In the genomic region with DNA sequence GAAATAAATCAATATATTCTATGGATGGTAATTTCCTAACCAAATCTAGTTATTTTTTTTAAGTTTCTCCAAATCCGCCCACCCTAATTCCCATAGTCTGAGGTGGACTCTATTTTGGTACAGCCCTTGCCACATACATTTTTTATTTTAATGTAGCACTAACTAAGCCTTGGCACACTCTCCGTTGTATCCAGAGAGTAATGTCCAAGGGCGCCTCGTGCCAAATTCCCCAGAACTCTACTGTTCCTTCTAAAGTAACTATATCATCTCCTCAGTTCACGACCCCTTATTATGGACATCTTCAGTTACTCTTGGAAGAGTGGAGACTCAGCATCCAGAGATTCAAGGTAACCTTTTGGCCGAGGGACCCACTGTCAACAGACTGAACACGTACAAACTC, we compare ENCODE assay signal across 10 cellular contexts. TPM values are rescaled to one million over a fixed set of nuclear protein-coding genes. Genes with fewer than 3 reads are reported as not detected.
DNase-seq lines count a peak whose midpoint lies in the region; ATAC-seq and TF ChIP-seq lines count a peak whose summit lies in the region.
"Had no signal": no experiment of that assay in that cellular context is flagged by ENCODE, and none has a peak within 500 bp of the region (broad histone marks: within the 10 kb centered on the region; RNA-seq: fewer than 3 reads in every experiment).

No MANE protein-coding gene starts in this region.

- POLR2A ChIA-PET in HCT116 (lab: Charles Lee) = no interaction called here

- DNase-seq in HCT116 (ENCODE audit: low read depth, low spot score) = no peak
- DNase-seq in cardiac fibroblast (ENCODE audit: low read depth in 2 of 2) = peak; percentile 38 to 46
- no peak for DNase-seq in lung (ENCODE audit: low spot score)
- no peak for DNase-seq in testis
- no peak for DNase-seq in NCI-H1930 (lab: John Stamatoyannopoulos, UW)
- no peak for DNase-seq in activated CD4-positive, alpha-beta T cell treated with anti-CD3 and anti-CD28 coated beads, Interleukin-2, amount 50 U/mL, for 48 hours
- DNase-seq in Peyer's patch = no peak
- DNase-seq in activated CD4-positive, alpha-beta T cell treated with anti-CD3 and anti-CD28 coated beads for 48 hours = no peak
- DNase-seq: stimulated activated CD8-positive, alpha-beta memory T cell treated with anti-CD3 and anti-CD28 coated beads, Interleukin-4, amount 100 ng/mL, for 48 hours had no signal

- CTCF ChIA-PET in HCT116 (lab: Charles Lee) = no interaction called here

- no peak overlapping the region for H3K4me3 ChIP-seq in HCT116 (replicated peaks in 1 of 2; ENCODE audit: low read depth in 1 of 2, low read length in 2 of 2)
- peak overlapping the region; percentile 84 to 94 for H3K4me3 ChIP-seq in cardiac fibroblast (replicated peaks in 1 of 2; ENCODE audit: low read depth in 2 of 2, low read length in 2 of 2)
- H3K4me3 ChIP-seq in lung = peak overlapping the region; percentile 24
- H3K4me3 ChIP-seq in testis = peak overlapping the region; percentile 67 to 75
- peak overlapping the region in 2 of 4 donors; percentile 57 to 60 for H3K4me3 ChIP-seq in Peyer's patch

- intact Hi-C loops in HCT116 (cut with micrococcal nuclease) (no loop called here), testis (cut with DNase I; ENCODE audit: low total_unique reads) (no loop called here)

- H3K36me3 ChIP-seq in HCT116 (ENCODE audit: control insufficient read depth in 1 of 2, insufficient read depth in 2 of 2, low read length in 2 of 2) = no peaks in the 10 kb centered on the region
- H3K36me3 ChIP-seq in lung (ENCODE audit: control insufficient read depth in 2 of 2, insufficient read depth in 2 of 2, low read length in 2 of 2) = no peaks in the 10 kb centered on the region
- H3K36me3 ChIP-seq in testis (ENCODE audit: low read depth, missing control alignments) = no peaks in the 10 kb centered on the region
- no peaks in the 10 kb centered on the region for H3K36me3 ChIP-seq in Peyer's patch

- no peaks in the 10 kb centered on the region for H4K20me1 ChIP-seq in HCT116 (ENCODE audit: insufficient read depth)

- no peaks in the 10 kb centered on the region for H3K9me3 ChIP-seq in HCT116 (ENCODE audit: control insufficient read depth in 1 of 2, insufficient read depth in 1 of 2, low read depth in 1 of 2, low read length in 2 of 2)
- no peaks in the 10 kb centered on the region for H3K9me3 ChIP-seq in lung (ENCODE audit: control insufficient read depth in 2 of 2, insufficient read depth in 1 of 2, low read length in 1 of 2)
- no peaks in the 10 kb centered on the region for H3K9me3 ChIP-seq in testis
- H3K9me3 ChIP-seq in Peyer's patch = no peaks in the 10 kb centered on the region

- H3K27ac ChIP-seq in HCT116 (ENCODE audit: low read depth, low read length) = no peak overlapping the region
- H3K27ac ChIP-seq in lung (ENCODE audit: low read depth in 1 of 2, low read length in 1 of 2) = peak overlapping the region in 1 of 2 donors; percentile 54
- H3K27ac ChIP-seq in testis = peak overlapping the region; percentile 73 to 96
- H3K27ac ChIP-seq in Peyer's patch = peak overlapping the region in 2 of 4 donors; percentile 53 to 80
- H3K27ac ChIP-seq: HL-60 had no signal

- RAD21 ChIA-PET in HCT116 (lab: Charles Lee; ENCODE audit: low non-redundant PET in 1 of 2, low total read pairs in 2 of 2, uncharacterized antibody in 2 of 2, unreplicated experiment in 2 of 2) = no interaction called here

- no peak for TF ChIP-seq RAD21 in HCT116 (IDR thresholded peaks at IDR 0.05; ENCODE audit: low read depth)

- WGBS in lung, 2 donors = 66 to 71% methylated on average over 7 of the region's 7 CpGs
- WGBS in testis, 2 donors = 21 to 36% methylated on average over 7 of the region's 7 CpGs

- no peak overlapping the region for H2AFZ ChIP-seq in HCT116 (ENCODE audit: low read depth, low read length, poor library complexity, severe bottlenecking)

- H3K9ac ChIP-seq in HCT116 (ENCODE audit: low read length) = no peak overlapping the region

- ATAC-seq in HCT116 (no peak), lung (ENCODE audit: insufficient read depth, low FRiP score) (no peak)

- TF ChIP-seq POLR2A in HCT116 (IDR thresholded peaks at IDR 0.05; ENCODE audit: borderline replicate concordance, extremely low read depth, insufficient read depth, insufficient read length) = no peak
- no peak for TF ChIP-seq POLR2A in testis (IDR thresholded peaks at IDR 0.05)
- no peak for TF ChIP-seq POLR2A in Peyer's patch (IDR thresholded peaks at IDR 0.05)

- TF ChIP-seq CTCF in HCT116 (IDR thresholded peaks at IDR 0.05 in 2 of 3, conservative IDR thresholded peaks at IDR 0.05 in 1 of 3; ENCODE audit: borderline replicate concordance in 1 of 3, insufficient read depth in 1 of 3, low read depth in 2 of 3, low read length in 2 of 3) (no peak), cardiac fibroblast (IDR thresholded peaks at IDR 0.05; ENCODE audit: low read depth, low read length) (no peak), lung (IDR thresholded peaks at IDR 0.05; ENCODE audit: control extremely low read depth, extremely low read depth) (no peak), testis (IDR thresholded peaks at IDR 0.05) (no peak), Peyer's patch (IDR thresholded peaks at IDR 0.05) (no peak)

- H3K4me2 ChIP-seq in HCT116 (ENCODE audit: low read length) = peak overlapping the region; percentile 84

- no TSS peak for BruUV-seq in HCT116 (replicated peaks; lab: Mats Ljungman, UMichigan)

- H3K79me2 ChIP-seq in HCT116 (ENCODE audit: insufficient read depth, low read length) = no peaks in the 10 kb centered on the region

- peaks cover 6 to 28% of the 10 kb centered on the region in 2 experiments; a peak in 3 of 4 replicates for H3K4me1 ChIP-seq in HCT116 (ENCODE audit: control insufficient read depth in 1 of 2, insufficient read depth in 2 of 2, low read length in 2 of 2)
- H3K4me1 ChIP-seq in lung (ENCODE audit: control insufficient read depth in 2 of 2, insufficient read depth in 2 of 2, low read length in 2 of 2) = peaks cover 0 to 2% of the 10 kb centered on the region in 2 donors
- H3K4me1 ChIP-seq in testis = peaks cover 4% of the 10 kb centered on the region
- peaks cover 0 to 6% (median 0%) of the 10 kb centered on the region in 4 donors for H3K4me1 ChIP-seq in Peyer's patch

- peaks cover 5% of the 10 kb centered on the region; the same call in 1 of the 2 replicates for H3K27me3 ChIP-seq in HCT116 (ENCODE audit: insufficient read depth, low read length)
- H3K27me3 ChIP-seq in lung (ENCODE audit: control insufficient read depth, insufficient read depth) = no peaks in the 10 kb centered on the region
- H3K27me3 ChIP-seq in testis = no peaks in the 10 kb centered on the region
- peaks cover 0 to 8% of the 10 kb centered on the region in 2 donors for H3K27me3 ChIP-seq in Peyer's patch

- H3K9me2 ChIP-seq in HCT116 (ENCODE audit: insufficient read depth) = no peaks in the 10 kb centered on the region

TF ChIP-seq in HCT116, 20 proteins besides CTCF, POLR2A, EP300 and RAD21:
- TF ChIP-seq YY1 (IDR thresholded peaks at IDR 0.05; ENCODE audit: extremely low read depth, insufficient replicate concordance, low read depth, low read length) (no peak), ZNF274 (IDR thresholded peaks at IDR 0.05; ENCODE audit: low read depth, low read length) (no peak), ELF1 (IDR thresholded peaks at IDR 0.05; ENCODE audit: borderline replicate concordance, low read depth) (no peak), MAX (IDR thresholded peaks at IDR 0.05) (no peak), EZH2 (IDR thresholded peaks at IDR 0.05) (no peak), EGR1 (IDR thresholded peaks at IDR 0.05; ENCODE audit: low read depth) (no peak), FOSL1 (IDR thresholded peaks at IDR 0.05; ENCODE audit: low read depth) (no peak), SIN3A (IDR thresholded peaks at IDR 0.05; ENCODE audit: low read depth) (no peak), POLR2AphosphoS5 (IDR thresholded peaks at IDR 0.05; ENCODE audit: low read depth, low read length) (no peak), JUND (IDR thresholded peaks at IDR 0.05) (no peak), ZFX (IDR thresholded peaks at IDR 0.05) (no peak)
- TF ChIP-seq, protein P1, sequence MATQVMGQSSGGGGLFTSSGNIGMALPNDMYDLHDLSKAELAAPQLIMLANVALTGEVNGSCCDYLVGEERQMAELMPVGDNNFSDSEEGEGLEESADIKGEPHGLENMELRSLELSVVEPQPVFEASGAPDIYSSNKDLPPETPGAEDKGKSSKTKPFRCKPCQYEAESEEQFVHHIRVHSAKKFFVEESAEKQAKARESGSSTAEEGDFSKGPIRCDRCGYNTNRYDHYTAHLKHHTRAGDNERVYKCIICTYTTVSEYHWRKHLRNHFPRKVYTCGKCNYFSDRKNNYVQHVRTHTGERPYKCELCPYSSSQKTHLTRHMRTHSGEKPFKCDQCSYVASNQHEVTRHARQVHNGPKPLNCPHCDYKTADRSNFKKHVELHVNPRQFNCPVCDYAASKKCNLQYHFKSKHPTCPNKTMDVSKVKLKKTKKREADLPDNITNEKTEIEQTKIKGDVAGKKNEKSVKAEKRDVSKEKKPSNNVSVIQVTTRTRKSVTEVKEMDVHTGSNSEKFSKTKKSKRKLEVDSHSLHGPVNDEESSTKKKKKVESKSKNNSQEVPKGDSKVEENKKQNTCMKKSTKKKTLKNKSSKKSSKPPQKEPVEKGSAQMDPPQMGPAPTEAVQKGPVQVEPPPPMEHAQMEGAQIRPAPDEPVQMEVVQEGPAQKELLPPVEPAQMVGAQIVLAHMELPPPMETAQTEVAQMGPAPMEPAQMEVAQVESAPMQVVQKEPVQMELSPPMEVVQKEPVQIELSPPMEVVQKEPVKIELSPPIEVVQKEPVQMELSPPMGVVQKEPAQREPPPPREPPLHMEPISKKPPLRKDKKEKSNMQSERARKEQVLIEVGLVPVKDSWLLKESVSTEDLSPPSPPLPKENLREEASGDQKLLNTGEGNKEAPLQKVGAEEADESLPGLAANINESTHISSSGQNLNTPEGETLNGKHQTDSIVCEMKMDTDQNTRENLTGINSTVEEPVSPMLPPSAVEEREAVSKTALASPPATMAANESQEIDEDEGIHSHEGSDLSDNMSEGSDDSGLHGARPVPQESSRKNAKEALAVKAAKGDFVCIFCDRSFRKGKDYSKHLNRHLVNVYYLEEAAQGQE (IDR thresholded peaks at IDR 0.05; ENCODE audit: low read depth) = no peak

RNA-seq across cellular contexts. Expression of gene VGLL3, which starts 1.3 kb away (rescaled TPM):
- total RNA-seq in HCT116 (2021; ENCODE audit: unreplicated experiment) (0.10 TPM), lung (10 to 100 TPM; 32.8 to 49.2 TPM), testis (10 to 100 TPM; 14.3 to 27.6 TPM), Peyer's patch (1 to 10 TPM; 1.1 to 9.2 (median 4.6) TPM)
- not detected in 2 replicates for polyA plus RNA-seq in HCT116 (2012)
- polyA plus RNA-seq in lung (1 to 10 TPM; 4.3 to 7.4 TPM), testis (ENCODE audit: insufficient read depth, low read depth, low replicate concordance) (8.3 TPM)

Comparison
In these comparisons a context has a peak if more than half of its experiments do, and no peak if none do; other contexts are left out.
1. DNase-seq: peak in cardiac fibroblast (2 of 2); none in HCT116 (single experiment), lung (single experiment), testis (single experiment), NCI-H1930 (0 of 2), activated CD4-positive, alpha-beta T cell treated with anti-CD3 and anti-CD28 coated beads, Interleukin-2, amount 50 U/mL, for 48 hours (0 of 2), Peyer's patch (0 of 3) and activated CD4-positive, alpha-beta T cell treated with anti-CD3 and anti-CD28 coated beads for 48 hours (single experiment).
2. H3K4me3 ChIP-seq: peak in cardiac fibroblast (2 of 2), lung (single experiment) and testis (2 of 2); none in HCT116 (0 of 2).